In genomic region chr1:71950579-71950978, GRCh38 we compare ENCODE assay signal across 19 cellular contexts.
"Had no signal": no experiment of that assay in that cellular context is flagged by ENCODE, and none has a peak within 500 bp of the region (broad histone marks: within the 10 kb centered on the region; RNA-seq: fewer than 3 reads in every experiment).

No MANE protein-coding gene starts in this region.

- H2AFZ ChIP-seq: hepatocyte had no signal

- H3K4me1 ChIP-seq: esophagus muscularis mucosa, left ventricle myocardium inferior, lower lobe of right lung, right atrium auricular region, testis had no signal

- H3K4me3 ChIP-seq: esophagus muscularis mucosa, hepatocyte, left ventricle myocardium inferior, lower lobe of right lung, right atrium auricular region, testis, tibial nerve had no signal

- H3K27ac ChIP-seq: epithelial cell of prostate, esophagus muscularis mucosa, hepatocyte, left ventricle myocardium inferior, lower lobe of right lung, neutrophil, right atrium auricular region, testis, tibial nerve had no signal

- DNase-seq: effector memory CD4-positive, alpha-beta T cell; head of caudate nucleus; kidney; left cardiac atrium; left ventricle myocardium inferior; lower lobe of right lung; naive thymus-derived CD4-positive, alpha-beta T cell; nephron progenitor cell; posterior cingulate gyrus; small intestine; stimulated activated CD4-positive, alpha-beta T cell treated with anti-CD3 and anti-CD28 coated beads, Interleukin-2, amount 100 ng/mL, for 48 hours; testis had no signal

- H3K79me2 ChIP-seq: hepatocyte had no signal

- H3K4me2 ChIP-seq: hepatocyte had no signal

- H3K27me3 ChIP-seq: esophagus muscularis mucosa, hepatocyte, neutrophil, right atrium auricular region, testis, tibial nerve had no signal

- H3K36me3 ChIP-seq: esophagus muscularis mucosa, left ventricle myocardium inferior, lower lobe of right lung, neutrophil, right atrium auricular region, tibial nerve had no signal

- FAIRE-seq: endometrium, kidney, small intestine had no signal

- H3K9me3 ChIP-seq: esophagus muscularis mucosa, left ventricle myocardium inferior, lower lobe of right lung, neutrophil, right atrium auricular region, testis, tibial nerve had no signal
